ENCODE assay signal across 23 cellular contexts in genomic region chr20:11332376-11332775, GRCh38.
"Had no signal": no experiment of that assay in that cellular context is flagged by ENCODE, and none has a peak within 500 bp of the region (broad histone marks: within the 10 kb centered on the region; RNA-seq: fewer than 3 reads in every experiment).

No MANE protein-coding gene starts in this region.

- H3K27me3 Mint-ChIP-seq: activated CD4-positive, alpha-beta T cell treated with anti-CD3 and anti-CD28 coated beads, Interleukin-2, amount 10 ng/mL, durations not matched to agents 7 days and 5 days; activated CD8-positive, alpha-beta memory T cell treated with anti-CD3 and anti-CD28 coated beads, Interleukin-2, amount 10 ng/mL, durations not matched to agents 7 days and 5 days; activated CD8-positive, alpha-beta T cell treated with anti-CD3 and anti-CD28 coated beads for 36 hours; activated naive CD4-positive, alpha-beta T cell treated with anti-CD3 and anti-CD28 coated beads, Interleukin-2, amount 50 U/mL, for 24 hours; naive B cell; stimulated activated naive B cell treated with anti-CD40 and anti-IgM and Interleukin-4, amounts not matched to agents 10 μg/mL and 1 μg/mL and 100 μg/mL, for 72 hours had no signal

- H3K27me3 ChIP-seq: esophagus muscularis mucosa, sigmoid colon, transverse colon had no signal

- H3K27ac Mint-ChIP-seq: activated CD4-positive, alpha-beta T cell treated with anti-CD3 and anti-CD28 coated beads, Interleukin-2, amount 10 ng/mL, durations not matched to agents 7 days and 5 days; activated CD8-positive, alpha-beta memory T cell treated with anti-CD3 and anti-CD28 coated beads, Interleukin-2, amount 10 ng/mL, durations not matched to agents 7 days and 5 days; activated CD8-positive, alpha-beta T cell treated with anti-CD3 and anti-CD28 coated beads for 36 hours; activated naive CD4-positive, alpha-beta T cell treated with anti-CD3 and anti-CD28 coated beads, Interleukin-2, amount 50 U/mL, for 24 hours; activated T-helper 1 cell treated with anti-CD3 and anti-CD28 coated beads, Interleukin-12 subunit alpha, Interleukin-12 subunit beta, Interleukin-2, Interleukin-4 antibody, amounts not matched to agents 30 ng/mL and 10 ng/mL and 1 ng/mL, durations not matched to agents 14 hours and 24 hours and 36 hours; naive B cell; stimulated activated naive B cell treated with anti-CD40 and anti-IgM and Interleukin-4, amounts not matched to agents 10 μg/mL and 1 μg/mL and 100 μg/mL, for 72 hours had no signal

- H3K27ac ChIP-seq: esophagus muscularis mucosa, heart right ventricle, lower lobe of right lung, sigmoid colon, transverse colon, WERI-Rb-1 had no signal

- H3K4me1 ChIP-seq: esophagus muscularis mucosa, heart right ventricle, lower lobe of right lung, sigmoid colon, transverse colon had no signal

- H3K36me3 Mint-ChIP-seq: activated CD8-positive, alpha-beta memory T cell treated with anti-CD3 and anti-CD28 coated beads, Interleukin-2, amount 10 ng/mL, durations not matched to agents 7 days and 5 days; activated naive CD4-positive, alpha-beta T cell treated with anti-CD3 and anti-CD28 coated beads, Interleukin-2, amount 50 U/mL, for 24 hours; naive B cell; stimulated activated naive B cell treated with anti-CD40 and anti-IgM and Interleukin-4, amounts not matched to agents 10 μg/mL and 1 μg/mL and 100 μg/mL, for 72 hours had no signal

- H3K9me3 ChIP-seq: esophagus muscularis mucosa, heart right ventricle, lower lobe of right lung, sigmoid colon, transverse colon had no signal

- H3K4me3 Mint-ChIP-seq: activated CD4-positive, alpha-beta T cell treated with anti-CD3 and anti-CD28 coated beads, Interleukin-2, amount 10 ng/mL, durations not matched to agents 7 days and 5 days; activated CD8-positive, alpha-beta memory T cell treated with anti-CD3 and anti-CD28 coated beads, Interleukin-2, amount 10 ng/mL, durations not matched to agents 7 days and 5 days; activated CD8-positive, alpha-beta T cell treated with anti-CD3 and anti-CD28 coated beads for 36 hours; activated naive CD4-positive, alpha-beta T cell treated with anti-CD3 and anti-CD28 coated beads, Interleukin-2, amount 50 U/mL, for 24 hours; activated T-helper 1 cell treated with anti-CD3 and anti-CD28 coated beads, Interleukin-12 subunit alpha, Interleukin-12 subunit beta, Interleukin-2, Interleukin-4 antibody, amounts not matched to agents 30 ng/mL and 10 ng/mL and 1 ng/mL, durations not matched to agents 14 hours and 24 hours and 36 hours; naive B cell; stimulated activated naive B cell treated with anti-CD40 and anti-IgM and Interleukin-4, amounts not matched to agents 10 μg/mL and 1 μg/mL and 100 μg/mL, for 72 hours had no signal

- H3K36me3 ChIP-seq: esophagus muscularis mucosa, heart right ventricle, lower lobe of right lung, sigmoid colon, transverse colon, WERI-Rb-1 had no signal

- H3K4me1 Mint-ChIP-seq: activated CD4-positive, alpha-beta T cell treated with anti-CD3 and anti-CD28 coated beads, Interleukin-2, amount 10 ng/mL, durations not matched to agents 7 days and 5 days; activated CD8-positive, alpha-beta memory T cell treated with anti-CD3 and anti-CD28 coated beads, Interleukin-2, amount 10 ng/mL, durations not matched to agents 7 days and 5 days; activated naive CD4-positive, alpha-beta T cell treated with anti-CD3 and anti-CD28 coated beads, Interleukin-2, amount 50 U/mL, for 24 hours; naive B cell; stimulated activated naive B cell treated with anti-CD40 and anti-IgM and Interleukin-4, amounts not matched to agents 10 μg/mL and 1 μg/mL and 100 μg/mL, for 72 hours had no signal

- ATAC-seq: activated CD8-positive, alpha-beta memory T cell treated with anti-CD3 and anti-CD28 coated beads, Interleukin-2, amount 10 ng/mL, durations not matched to agents 7 days and 5 days; activated CD8-positive, alpha-beta T cell treated with anti-CD3 and anti-CD28 coated beads for 36 hours; heart right ventricle; lower lobe of right lung; stimulated activated naive B cell treated with anti-CD40 and anti-IgM and Interleukin-4, amounts not matched to agents 10 μg/mL and 1 μg/mL and 100 μg/mL, for 72 hours had no signal

- H3K4me3 ChIP-seq: esophagus muscularis mucosa, heart right ventricle, lower lobe of right lung, sigmoid colon, transverse colon had no signal

- DNase-seq: activated CD4-positive, alpha-beta T cell treated with anti-CD3 and anti-CD28 coated beads, Interleukin-2, amount 10 ng/mL, durations not matched to agents 7 days and 5 days; activated CD4-positive, CD25-positive, alpha-beta regulatory T cell treated with anti-CD3 and anti-CD28 coated beads, Interleukin-2, amount 50 U/mL, for 72 hours; activated CD8-positive, alpha-beta memory T cell treated with anti-CD3 and anti-CD28 coated beads, Interleukin-2, amount 10 ng/mL, durations not matched to agents 7 days and 5 days; activated CD8-positive, alpha-beta T cell treated with anti-CD3 and anti-CD28 coated beads for 36 hours; activated gamma-delta T cell; activated T-cell treated with anti-CD3 and anti-CD28 coated beads for 4 hours; caudate nucleus; effector memory CD4-positive, alpha-beta T cell; heart right ventricle; lower lobe of right lung; naive B cell; nucleus accumbens; posterior cingulate gyrus; sigmoid colon; stimulated activated CD4-positive, alpha-beta T cell treated with anti-CD3 and anti-CD28 coated beads, Interleukin-2, amount 100 ng/mL, for 48 hours; stimulated activated CD8-positive, alpha-beta memory T cell treated with anti-CD3 and anti-CD28 coated beads, Interleukin-4, amount 100 ng/mL, for 48 hours; stimulated activated naive B cell treated with anti-CD40 and anti-IgM and Interleukin-4, amounts not matched to agents 10 μg/mL and 1 μg/mL and 100 μg/mL, for 72 hours; T-helper 1 cell; transverse colon; WERI-Rb-1 had no signal
